ENCODE assay signal across 18 cellular contexts in genomic region chr1:54342764-54343687, GRCh38.
DNase-seq lines count a peak whose midpoint lies in the region; ATAC-seq, FAIRE-seq and TF ChIP-seq lines count a peak whose summit lies in the region.
"Had no signal": no experiment of that assay in that cellular context is flagged by ENCODE, and none has a peak within 500 bp of the region (broad histone marks: within the 10 kb centered on the region; RNA-seq: fewer than 3 reads in every experiment).

No MANE protein-coding gene starts in this region.

- H3K27me3 ChIP-seq in K562 (ENCODE audit: control insufficient read depth in 2 of 2, insufficient read depth in 2 of 2, low read length in 2 of 2) (no peaks in the 10 kb centered on the region), transverse colon (no peaks in the 10 kb centered on the region)
- H3K27me3 ChIP-seq: body of pancreas, heart right ventricle had no signal

- DNase-seq in natural killer cell: no peak
- no peak for DNase-seq in natural killer cell treated with Interleukin-12 subunit alpha and Interleukin-12 subunit beta and Interleukin-15 and Interleukin-18, amount 100 ng/mL, for 72 hours (ENCODE audit: low spot score)
- DNase-seq in K562 (ENCODE audit: extremely low read depth in 1 of 4, low spot score in 3 of 4): no peak
- DNase-seq in mesothelial cell of epicardium (ENCODE audit: low spot score in 2 of 2, unreplicated experiment in 2 of 2): no peak
- no peak for DNase-seq in transverse colon
- no peak for DNase-seq in SIG-M5 treated with dmso at 0.1 percent for 504 hours (lab: John Stamatoyannopoulos, UW; ENCODE audit: unreplicated experiment)
- DNase-seq in effector CD8-positive, alpha-beta T cell (lab: John Stamatoyannopoulos, UW): no peak
- no peak for DNase-seq in T-cell
- DNase-seq: activated CD4-positive, alpha-beta memory T cell treated with anti-CD3 and anti-CD28 coated beads for 36 hours; activated effector memory CD4-positive, alpha-beta T cell treated with anti-CD3 and anti-CD28 coated beads, Interleukin-2, amount 50 U/mL, for 16 hours; body of pancreas; heart right ventricle; SHP77; stimulated activated CD8-positive, alpha-beta memory T cell treated with anti-CD3 and anti-CD28 coated beads, Interleukin-4, amount 100 ng/mL, for 48 hours had no signal

- H3K36me3 ChIP-seq in K562 (ENCODE audit: control insufficient read depth, insufficient read depth, low read length) (peaks cover 20% of the 10 kb centered on the region; the same call in 2 of the 3 replicates), transverse colon (no peaks in the 10 kb centered on the region)
- H3K36me3 ChIP-seq: heart right ventricle had no signal

- no peak for TF ChIP-seq EP300 in K562 (IDR thresholded peaks at IDR 0.05; ENCODE audit: low read length)
- no peak for TF ChIP-seq EP300 in transverse colon (IDR thresholded peaks at IDR 0.05; ENCODE audit: low read depth)

- H3K4me1 ChIP-seq in K562 (replicated peaks in 1 of 2; ENCODE audit: control insufficient read depth in 2 of 2, insufficient read depth in 2 of 2, low read length in 2 of 2) (no peaks in the 10 kb centered on the region; a peak in 1 of 5 replicates), transverse colon (peaks cover 16 to 63% (median 41%) of the 10 kb centered on the region in 4 donors)
- H3K4me1 ChIP-seq: parathyroid adenoma had no signal

- POLR2A ChIA-PET in K562 (lab: Yijun Ruan, JAX): interaction anchor here (1.7 kb wide), 1 partner anchor 9 kb away, joined by 8 read pairs; no protein-coding TSS in a partner anchor
- POLR2A ChIA-PET in T-cell (lab: Charles Lee): no interaction called here

- H3K27ac ChIP-seq in K562 (ENCODE audit: extremely low read depth, low read depth, low read length) (no peak overlapping the region), transverse colon (peak overlapping the region; percentile 54 to 68 (median 58))
- H3K27ac ChIP-seq: body of pancreas, parathyroid adenoma had no signal

- CTCF ChIA-PET in K562 (lab: Yijun Ruan, JAX; ENCODE audit: low intra/inter-chr PET ratio): no interaction called here
- CTCF ChIA-PET in T-cell (lab: Charles Lee): no interaction called here

- TF ChIP-seq RAD21 in K562 (CRISPR knock-in tag; conservative IDR thresholded peaks at IDR 0.05 in 1 of 2, IDR thresholded peaks at IDR 0.05 in 1 of 2): no peak

- H3K27me3 Mint-ChIP-seq in natural killer cell (ENCODE audit: low read depth in 2 of 2): no peaks in the 10 kb centered on the region
- H3K27me3 Mint-ChIP-seq in natural killer cell treated with Interleukin-12 subunit alpha and Interleukin-12 subunit beta and Interleukin-15 and Interleukin-18, amount 100 ng/mL, for 72 hours: no peaks in the 10 kb centered on the region
- no peaks in the 10 kb centered on the region for H3K27me3 Mint-ChIP-seq in mesothelial cell of epicardium (ENCODE audit: low read depth)
- H3K27me3 Mint-ChIP-seq in T-cell: no peaks in the 10 kb centered on the region
- H3K27me3 Mint-ChIP-seq: activated CD4-positive, alpha-beta memory T cell treated with anti-CD3 and anti-CD28 coated beads for 36 hours had no signal

- peak overlapping the region in 1 of 2 experiments; percentile 67; a peak in 1 of 4 replicates for H3K9ac ChIP-seq in K562 (ENCODE audit: insufficient read depth in 1 of 2, low read depth in 2 of 2, low read length in 2 of 2)
- H3K9ac ChIP-seq: parathyroid adenoma had no signal

- ATAC-seq in natural killer cell (no peak), K562 (peak; percentile 20; the same call in 2 of the 3 replicates), T-cell (replicated peaks in 1 of 4) (no peak)
- ATAC-seq in natural killer cell treated with Interleukin-12 subunit alpha and Interleukin-12 subunit beta and Interleukin-15 and Interleukin-18, amount 100 ng/mL, for 72 hours: no peak
- ATAC-seq: HepG2 had no signal

- no peaks in the 10 kb centered on the region for H3K9me1 ChIP-seq in K562 (ENCODE audit: control insufficient read depth, insufficient read depth, low read length)

- 93% methylated on average over 26 of the region's 26 CpGs for WGBS in K562 (ENCODE audit: insufficient coverage, low coverage, missing lambda C conversion rate)
- 80 to 90% methylated on average over 13 to 26 of the region's 26 CpGs for WGBS in transverse colon (ENCODE audit: low coverage in 1 of 2), 2 donors

- intact Hi-C loops in natural killer cell (cut with micrococcal nuclease) (no loop called here), K562 (cut with micrococcal nuclease) (no loop called here), transverse colon (cut with DNase I; ENCODE audit: low total_unique reads) (no loop called here)

- in situ Hi-C loops in K562 (cut with MboI): no loop called here
- in situ Hi-C loops in transverse colon (cut with MboI; ENCODE audit: low pct_ligation_motif_present in 1 of 4, low pct_unique_long_range_greater_than_20kb in 1 of 4, low sequenced_read_pairs in 3 of 4): no loop called here

- no peak overlapping the region for H3K4me2 ChIP-seq in K562 (ENCODE audit: insufficient read depth, low read length)

- H3K9me3 Mint-ChIP-seq in natural killer cell: no peaks in the 10 kb centered on the region
- no peaks in the 10 kb centered on the region for H3K9me3 Mint-ChIP-seq in natural killer cell treated with Interleukin-12 subunit alpha and Interleukin-12 subunit beta and Interleukin-15 and Interleukin-18, amount 100 ng/mL, for 72 hours
- no peaks in the 10 kb centered on the region for H3K9me3 Mint-ChIP-seq in mesothelial cell of epicardium
- no peaks in the 10 kb centered on the region for H3K9me3 Mint-ChIP-seq in T-cell
- H3K9me3 Mint-ChIP-seq: activated CD4-positive, alpha-beta memory T cell treated with anti-CD3 and anti-CD28 coated beads for 36 hours had no signal

- TF ChIP-seq CTCF in natural killer cell (IDR thresholded peaks at IDR 0.05) (no peak), K562 (IDR thresholded peaks at IDR 0.05 in 2 of 3, conservative IDR thresholded peaks at IDR 0.05 in 1 of 3; ENCODE audit: insufficient read depth in 2 of 3, low read depth in 1 of 3, low read length in 3 of 3) (no peak), mesothelial cell of epicardium (IDR thresholded peaks at IDR 0.05; ENCODE audit: unreplicated experiment) (no peak), transverse colon (IDR thresholded peaks at IDR 0.05) (no peak)

- no peak overlapping the region for H2AFZ ChIP-seq in K562 (ENCODE audit: low read depth, low read length)
- H2AFZ ChIP-seq: parathyroid adenoma had no signal

- no peaks in the 10 kb centered on the region for H3K9me3 ChIP-seq in K562 (replicated peaks; ENCODE audit: control insufficient read depth, insufficient read depth, low read depth, low read length)
- H3K9me3 ChIP-seq in transverse colon: no peaks in the 10 kb centered on the region
- H3K9me3 ChIP-seq: body of pancreas, heart right ventricle had no signal

- H3K36me3 Mint-ChIP-seq in natural killer cell: no peaks in the 10 kb centered on the region
- no peaks in the 10 kb centered on the region for H3K36me3 Mint-ChIP-seq in natural killer cell treated with Interleukin-12 subunit alpha and Interleukin-12 subunit beta and Interleukin-15 and Interleukin-18, amount 100 ng/mL, for 72 hours
- peaks cover 18% of the 10 kb centered on the region for H3K36me3 Mint-ChIP-seq in mesothelial cell of epicardium
- peaks cover 10% of the 10 kb centered on the region for H3K36me3 Mint-ChIP-seq in T-cell
- H3K36me3 Mint-ChIP-seq: activated CD4-positive, alpha-beta memory T cell treated with anti-CD3 and anti-CD28 coated beads for 36 hours had no signal

- H3K4me3 ChIP-seq in K562 (no peak overlapping the region), transverse colon (no peak overlapping the region)
- H3K4me3 ChIP-seq: body of pancreas, heart right ventricle had no signal

- peak overlapping the region; percentile 80 to 81 for H3K27ac Mint-ChIP-seq in natural killer cell
- peak overlapping the region in 1 of 2 donors; percentile 85 for H3K27ac Mint-ChIP-seq in natural killer cell treated with Interleukin-12 subunit alpha and Interleukin-12 subunit beta and Interleukin-15 and Interleukin-18, amount 100 ng/mL, for 72 hours
- peak overlapping the region; percentile 69 for H3K27ac Mint-ChIP-seq in mesothelial cell of epicardium
- peak overlapping the region in 1 of 2 donors; percentile 22 for H3K27ac Mint-ChIP-seq in T-cell
- H3K27ac Mint-ChIP-seq: activated CD4-positive, alpha-beta memory T cell treated with anti-CD3 and anti-CD28 coated beads for 36 hours had no signal

- TF ChIP-seq POLR2A in K562 (conservative IDR thresholded peaks at IDR 0.05) (no peak), transverse colon (IDR thresholded peaks at IDR 0.05) (no peak)

- BruUV-seq in K562 (replicated peaks; lab: Mats Ljungman, UMichigan): no TSS peak

- H3K4me3 Mint-ChIP-seq in natural killer cell (no peak overlapping the region), mesothelial cell of epicardium (no peak overlapping the region), T-cell (no peak overlapping the region)
- H3K4me3 Mint-ChIP-seq in natural killer cell treated with Interleukin-12 subunit alpha and Interleukin-12 subunit beta and Interleukin-15 and Interleukin-18, amount 100 ng/mL, for 72 hours: no peak overlapping the region
- H3K4me3 Mint-ChIP-seq: activated CD4-positive, alpha-beta memory T cell treated with anti-CD3 and anti-CD28 coated beads for 36 hours had no signal

- peaks cover 25% of the 10 kb centered on the region; the same call in 1 of the 2 replicates for H4K20me1 ChIP-seq in K562 (replicated peaks; ENCODE audit: control insufficient read depth, insufficient read depth, low read length)

- H3K79me2 ChIP-seq in K562 (ENCODE audit: control insufficient read depth, insufficient read depth, low read length): peaks cover 52% of the 10 kb centered on the region

- H3K4me1 Mint-ChIP-seq in natural killer cell: peaks cover 72 to 75% of the 10 kb centered on the region in 2 donors
- peaks cover 50 to 60% of the 10 kb centered on the region in 2 donors for H3K4me1 Mint-ChIP-seq in natural killer cell treated with Interleukin-12 subunit alpha and Interleukin-12 subunit beta and Interleukin-15 and Interleukin-18, amount 100 ng/mL, for 72 hours (ENCODE audit: low read depth in 2 of 2)
- H3K4me1 Mint-ChIP-seq in mesothelial cell of epicardium: peaks cover 55% of the 10 kb centered on the region
- peaks cover 48 to 63% (median 49%) of the 10 kb centered on the region in 3 donors for H3K4me1 Mint-ChIP-seq in T-cell

- no peak for FAIRE-seq in K562 (lab: Jason Lieb, UNC)
- FAIRE-seq: endothelial cell of umbilical vein, HepG2, urothelium cell line had no signal

TF ChIP-seq in K562, 482 proteins besides CTCF, POLR2A, EP300 and RAD21:
- TF ChIP-seq GABPB1 (CRISPR knock-in tag; IDR thresholded peaks at IDR 0.05): no peak
- 0 out of 2 replicates have a peak, but pooled peaks have one; percentile 0 for TF ChIP-seq PHF8 (IDR thresholded peaks at IDR 0.05; ENCODE audit: borderline replicate concordance, low read length)
